1 cellular context compared by ENCODE assay signal in genomic region chr11:66012946-66013761, GRCh38.
TF ChIP-seq lines count a peak whose summit lies in the region.

No MANE protein-coding gene starts in this region.

TF ChIP-seq in K562, 482 proteins besides CTCF, POLR2A, EP300 and RAD21 (continued from another document and continues in another):
- TF ChIP-seq NKRF (IDR thresholded peaks at IDR 0.05; ENCODE audit: borderline replicate concordance) (no peak), ZNF217 (CRISPR knock-in tag; IDR thresholded peaks at IDR 0.05) (no peak), CTCFL (IDR thresholded peaks at IDR 0.05; ENCODE audit: borderline replicate concordance, insufficient read depth, low read depth, low read length, poor library complexity, severe bottlenecking) (no peak), ETV1 (tag; conservative IDR thresholded peaks at IDR 0.05; ENCODE audit: low read depth) (no peak), ZNF124 (CRISPR knock-in tag; IDR thresholded peaks at IDR 0.05) (no peak), MEF2A (IDR thresholded peaks at IDR 0.05; ENCODE audit: control insufficient read depth, low read depth, low read length) (no peak), CREBBP (IDR thresholded peaks at IDR 0.05; ENCODE audit: low read depth, low read length) (no peak), L3MBTL2 (IDR thresholded peaks at IDR 0.05) (peak; percentile 36), ASH1L (IDR thresholded peaks at IDR 0.05; ENCODE audit: borderline replicate concordance, low read depth, partially characterized antibody) (no peak), ZBTB12 (CRISPR knock-in tag; IDR thresholded peaks at IDR 0.05) (no peak), E2F4 (CRISPR knock-in tag; IDR thresholded peaks at IDR 0.05; ENCODE audit: low read depth) (no peak), NELFE (IDR thresholded peaks at IDR 0.05; ENCODE audit: insufficient read depth, insufficient read length) (no peak), MNT (conservative IDR thresholded peaks at IDR 0.05) (no peak), HDGF (IDR thresholded peaks at IDR 0.05) (no peak), NCOR1 (IDR thresholded peaks at IDR 0.05) (no peak; the same call in 1 of the 2 replicates), HEY1 (CRISPR knock-in tag; IDR thresholded peaks at IDR 0.05; ENCODE audit: borderline replicate concordance) (no peak), VEZF1 (CRISPR knock-in tag; IDR thresholded peaks at IDR 0.05) (peak; percentile 44; the same call in 1 of the 2 replicates), SPI1 (IDR thresholded peaks at IDR 0.05; ENCODE audit: borderline replicate concordance, low read depth, low read length) (peak; percentile 55; the same call in 1 of the 2 replicates), NUFIP1 (IDR thresholded peaks at IDR 0.05; ENCODE audit: partially characterized antibody) (no peak), ELF1 (tag; IDR thresholded peaks at IDR 0.05) (no peak), CHD4 (IDR thresholded peaks at IDR 0.05; ENCODE audit: insufficient read depth, insufficient replicate concordance, low read depth, low read length, poor library complexity, severe bottlenecking) (no peak), FOSL1 (tag; conservative IDR thresholded peaks at IDR 0.05) (no peak), ZNF282 (CRISPR knock-in tag; IDR thresholded peaks at IDR 0.05) (no peak), ZNF146 (CRISPR knock-in tag; IDR thresholded peaks at IDR 0.05; ENCODE audit: unreplicated experiment) (no peak), CHD7 (IDR thresholded peaks at IDR 0.05; ENCODE audit: low read depth, low read length) (no peak), SMAD3 (CRISPR knock-in tag; conservative IDR thresholded peaks at IDR 0.05) (no peak), THAP12 (CRISPR knock-in tag; IDR thresholded peaks at IDR 0.05) (no peak), HNRNPL (IDR thresholded peaks at IDR 0.05; ENCODE audit: low read depth, low read length) (no peak), MTF1 (CRISPR knock-in tag; IDR thresholded peaks at IDR 0.05; ENCODE audit: borderline replicate concordance) (no peak), ILF3 (IDR thresholded peaks at IDR 0.05; ENCODE audit: borderline replicate concordance) (no peak), CTBP1 (IDR thresholded peaks at IDR 0.05; ENCODE audit: borderline replicate concordance) (peak; percentile 65), TFAM (CRISPR knock-in tag; conservative IDR thresholded peaks at IDR 0.05) (no peak), PYGO2 (tag; IDR thresholded peaks at IDR 0.05) (no peak), XRCC5 (IDR thresholded peaks at IDR 0.05; ENCODE audit: low read depth, low read length) (no peak), RBFOX2 (IDR thresholded peaks at IDR 0.05; ENCODE audit: low read depth, low read length) (no peak), SMARCE1 (IDR thresholded peaks at IDR 0.05) (no peak), ZNF184 (CRISPR knock-in tag; IDR thresholded peaks at IDR 0.05) (no peak), MTA2 (IDR thresholded peaks at IDR 0.05; ENCODE audit: low read depth) (no peak)
